Comparison of ENCODE assay signal across 1 cellular context in the genomic region with DNA sequence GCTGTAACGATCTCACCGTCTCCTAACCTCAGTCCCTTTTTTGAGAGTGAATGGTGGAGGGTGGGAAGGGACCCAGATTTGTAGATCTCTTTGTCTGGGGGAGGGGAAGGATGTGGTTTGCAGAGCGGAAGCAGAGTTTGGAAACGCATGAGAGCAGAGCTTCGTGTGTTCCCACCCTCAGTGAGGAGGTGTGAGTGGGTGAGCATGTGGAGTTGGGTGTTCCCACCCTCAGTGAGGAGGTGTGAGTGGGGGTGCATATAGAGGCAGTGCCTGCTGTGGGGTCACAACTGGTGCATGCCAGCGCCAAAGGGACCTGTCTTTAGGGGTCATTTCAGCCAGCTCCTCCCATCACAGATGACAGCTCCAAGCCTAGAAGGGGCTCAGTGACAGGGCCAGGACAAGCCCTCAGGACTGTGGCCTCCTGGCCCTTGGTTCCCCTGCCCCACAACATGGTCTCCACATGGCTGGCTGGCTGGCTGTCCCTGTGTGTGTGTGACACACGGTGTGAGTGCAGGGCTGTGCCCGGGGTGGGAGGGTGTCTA.
TF ChIP-seq lines count a peak whose summit lies in the region.

No MANE protein-coding gene starts in this region.

TF ChIP-seq in K562, 482 proteins besides CTCF, POLR2A, EP300 and RAD21 (continued from another document and continues in another):
- TF ChIP-seq, protein P1, sequence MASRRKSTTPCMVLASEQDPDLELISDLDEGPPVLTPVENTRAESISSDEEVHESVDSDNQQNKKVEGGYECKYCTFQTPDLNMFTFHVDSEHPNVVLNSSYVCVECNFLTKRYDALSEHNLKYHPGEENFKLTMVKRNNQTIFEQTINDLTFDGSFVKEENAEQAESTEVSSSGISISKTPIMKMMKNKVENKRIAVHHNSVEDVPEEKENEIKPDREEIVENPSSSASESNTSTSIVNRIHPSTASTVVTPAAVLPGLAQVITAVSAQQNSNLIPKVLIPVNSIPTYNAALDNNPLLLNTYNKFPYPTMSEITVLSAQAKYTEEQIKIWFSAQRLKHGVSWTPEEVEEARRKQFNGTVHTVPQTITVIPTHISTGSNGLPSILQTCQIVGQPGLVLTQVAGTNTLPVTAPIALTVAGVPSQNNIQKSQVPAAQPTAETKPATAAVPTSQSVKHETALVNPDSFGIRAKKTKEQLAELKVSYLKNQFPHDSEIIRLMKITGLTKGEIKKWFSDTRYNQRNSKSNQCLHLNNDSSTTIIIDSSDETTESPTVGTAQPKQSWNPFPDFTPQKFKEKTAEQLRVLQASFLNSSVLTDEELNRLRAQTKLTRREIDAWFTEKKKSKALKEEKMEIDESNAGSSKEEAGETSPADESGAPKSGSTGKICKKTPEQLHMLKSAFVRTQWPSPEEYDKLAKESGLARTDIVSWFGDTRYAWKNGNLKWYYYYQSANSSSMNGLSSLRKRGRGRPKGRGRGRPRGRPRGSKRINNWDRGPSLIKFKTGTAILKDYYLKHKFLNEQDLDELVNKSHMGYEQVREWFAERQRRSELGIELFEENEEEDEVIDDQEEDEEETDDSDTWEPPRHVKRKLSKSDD (conservative IDR thresholded peaks at IDR 0.05; ENCODE audit: low read length) = no peak
- TF ChIP-seq, protein P2, sequence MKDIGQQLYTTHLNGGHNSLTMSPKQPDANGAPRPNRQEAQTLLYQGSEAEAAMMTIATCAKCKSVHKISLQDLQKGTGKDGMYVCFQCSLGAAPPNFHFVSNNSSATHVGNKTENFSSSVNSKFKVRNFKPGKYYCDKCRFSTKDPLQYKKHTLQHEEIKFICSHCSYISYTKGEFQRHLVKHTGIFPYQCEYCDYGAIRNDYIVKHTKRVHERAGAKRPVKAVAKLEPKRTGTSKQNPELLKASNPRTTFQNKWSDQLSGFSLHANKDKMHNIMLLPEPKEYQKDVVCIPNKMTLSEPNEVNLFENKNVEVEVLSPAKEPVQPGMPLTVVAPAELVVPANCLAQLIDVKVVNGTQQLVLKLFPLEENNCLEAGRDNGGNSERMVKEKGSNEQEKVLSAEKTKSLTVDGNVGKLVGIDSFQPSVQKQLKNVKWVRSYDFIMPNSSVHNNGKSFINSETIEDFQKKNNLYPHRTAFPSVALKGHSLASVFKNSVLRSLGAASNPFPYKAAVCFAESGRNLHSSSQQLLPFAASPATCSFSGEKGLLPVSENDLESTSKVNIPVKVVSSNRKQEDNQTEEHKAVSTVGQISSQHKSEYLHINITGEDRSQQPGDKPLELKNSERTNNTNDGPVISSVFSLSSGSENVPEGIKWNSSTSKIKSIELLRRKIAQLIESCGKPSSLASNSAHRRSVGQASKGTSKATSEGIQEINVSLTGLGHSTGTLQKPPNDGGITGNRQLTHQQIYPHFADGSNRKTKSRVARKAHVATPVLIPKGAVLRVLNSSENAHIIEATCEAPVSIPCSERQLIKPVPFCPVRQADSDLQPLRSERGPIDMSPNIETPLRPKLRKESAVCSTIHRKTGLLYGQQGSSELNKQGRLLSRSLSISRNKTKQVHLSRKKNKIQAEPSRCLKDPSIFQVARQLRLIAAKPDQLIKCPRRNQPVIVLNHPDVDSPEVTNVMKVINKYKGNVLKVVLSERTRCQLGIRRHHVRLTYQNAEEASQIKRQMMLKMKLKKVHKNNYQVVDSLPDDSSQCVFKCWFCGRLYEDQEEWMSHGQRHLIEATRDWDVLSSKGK (CRISPR knock-in tag; IDR thresholded peaks at IDR 0.05) = no peak
- TF ChIP-seq RBM25 (IDR thresholded peaks at IDR 0.05; ENCODE audit: low read depth, low read length, severe bottlenecking) (no peak), ILF3 (IDR thresholded peaks at IDR 0.05; ENCODE audit: borderline replicate concordance) (no peak), ZNF311 (CRISPR knock-in tag; IDR thresholded peaks at IDR 0.05) (0 out of 2 replicates have a peak, but pooled peaks have one; percentile 44), ZNF764 (CRISPR knock-in tag; IDR thresholded peaks at IDR 0.05; ENCODE audit: low read depth) (no peak), KAT2B (IDR thresholded peaks at IDR 0.05; ENCODE audit: low read depth, low read length) (no peak), NR3C1 (CRISPR knock-in tag; IDR thresholded peaks at IDR 0.05) (no peak), NCOA2 (IDR thresholded peaks at IDR 0.05; ENCODE audit: partially characterized antibody in 2 of 2) (no peak), ZNF77 (CRISPR knock-in tag; IDR thresholded peaks at IDR 0.05) (no peak), SETDB1 (IDR thresholded peaks at IDR 0.05; ENCODE audit: low read length) (no peak), ZEB2 (IDR thresholded peaks at IDR 0.05) (no peak), NFE2L1 (tag; IDR thresholded peaks at IDR 0.05; ENCODE audit: borderline replicate concordance, low read depth) (no peak), CREB1 (IDR thresholded peaks at IDR 0.05) (no peak), CREB1 (CRISPR knock-in tag; IDR thresholded peaks at IDR 0.05) (no peak), TSC22D4 (tag; IDR thresholded peaks at IDR 0.05) (no peak), TARDBP (IDR thresholded peaks at IDR 0.05) (no peak), ZNF24 (IDR thresholded peaks at IDR 0.05) (no peak), HDAC6 (IDR thresholded peaks at IDR 0.05; ENCODE audit: low read depth, low read length) (no peak), ELF4 (CRISPR knock-in tag; IDR thresholded peaks at IDR 0.05) (peak; percentile 63; the same call in 1 of the 2 replicates), JUND (IDR thresholded peaks at IDR 0.05; ENCODE audit: borderline replicate concordance, low read depth, low read length) (0 out of 2 replicates have a peak, but pooled peaks have one; percentile 4), JUND (tag; IDR thresholded peaks at IDR 0.05; ENCODE audit: borderline replicate concordance, low read depth, low read length) (peak; percentile 14; the same call in 1 of the 3 replicates), ZNF384 (IDR thresholded peaks at IDR 0.05; ENCODE audit: low read depth, low read length) (no peak), ZNF589 (CRISPR knock-in tag; IDR thresholded peaks at IDR 0.05; ENCODE audit: low read depth) (0 out of 2 replicates have a peak, but pooled peaks have one; percentile 44), HMG20B (CRISPR knock-in tag; IDR thresholded peaks at IDR 0.05) (no peak), THRAP3 (IDR thresholded peaks at IDR 0.05; ENCODE audit: borderline replicate concordance) (no peak)
- TF ChIP-seq, protein P3, sequence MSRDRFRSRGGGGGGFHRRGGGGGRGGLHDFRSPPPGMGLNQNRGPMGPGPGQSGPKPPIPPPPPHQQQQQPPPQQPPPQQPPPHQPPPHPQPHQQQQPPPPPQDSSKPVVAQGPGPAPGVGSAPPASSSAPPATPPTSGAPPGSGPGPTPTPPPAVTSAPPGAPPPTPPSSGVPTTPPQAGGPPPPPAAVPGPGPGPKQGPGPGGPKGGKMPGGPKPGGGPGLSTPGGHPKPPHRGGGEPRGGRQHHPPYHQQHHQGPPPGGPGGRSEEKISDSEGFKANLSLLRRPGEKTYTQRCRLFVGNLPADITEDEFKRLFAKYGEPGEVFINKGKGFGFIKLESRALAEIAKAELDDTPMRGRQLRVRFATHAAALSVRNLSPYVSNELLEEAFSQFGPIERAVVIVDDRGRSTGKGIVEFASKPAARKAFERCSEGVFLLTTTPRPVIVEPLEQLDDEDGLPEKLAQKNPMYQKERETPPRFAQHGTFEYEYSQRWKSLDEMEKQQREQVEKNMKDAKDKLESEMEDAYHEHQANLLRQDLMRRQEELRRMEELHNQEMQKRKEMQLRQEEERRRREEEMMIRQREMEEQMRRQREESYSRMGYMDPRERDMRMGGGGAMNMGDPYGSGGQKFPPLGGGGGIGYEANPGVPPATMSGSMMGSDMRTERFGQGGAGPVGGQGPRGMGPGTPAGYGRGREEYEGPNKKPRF (IDR thresholded peaks at IDR 0.05; ENCODE audit: low read depth, low read length) = no peak
- TF ChIP-seq, protein P4, sequence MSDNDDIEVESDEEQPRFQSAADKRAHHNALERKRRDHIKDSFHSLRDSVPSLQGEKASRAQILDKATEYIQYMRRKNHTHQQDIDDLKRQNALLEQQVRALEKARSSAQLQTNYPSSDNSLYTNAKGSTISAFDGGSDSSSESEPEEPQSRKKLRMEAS (CRISPR knock-in tag; IDR thresholded peaks at IDR 0.05) = peak; percentile 52
- TF ChIP-seq, protein P5, sequence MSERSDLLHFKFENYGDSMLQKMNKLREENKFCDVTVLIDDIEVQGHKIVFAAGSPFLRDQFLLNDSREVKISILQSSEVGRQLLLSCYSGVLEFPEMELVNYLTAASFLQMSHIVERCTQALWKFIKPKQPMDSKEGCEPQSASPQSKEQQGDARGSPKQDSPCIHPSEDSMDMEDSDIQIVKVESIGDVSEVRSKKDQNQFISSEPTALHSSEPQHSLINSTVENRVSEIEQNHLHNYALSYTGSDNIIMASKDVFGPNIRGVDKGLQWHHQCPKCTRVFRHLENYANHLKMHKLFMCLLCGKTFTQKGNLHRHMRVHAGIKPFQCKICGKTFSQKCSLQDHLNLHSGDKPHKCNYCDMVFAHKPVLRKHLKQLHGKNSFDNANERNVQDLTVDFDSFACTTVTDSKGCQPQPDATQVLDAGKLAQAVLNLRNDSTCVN (CRISPR knock-in tag; IDR thresholded peaks at IDR 0.05) = no peak; the same call in 1 of the 2 replicates
- TF ChIP-seq, protein P6, sequence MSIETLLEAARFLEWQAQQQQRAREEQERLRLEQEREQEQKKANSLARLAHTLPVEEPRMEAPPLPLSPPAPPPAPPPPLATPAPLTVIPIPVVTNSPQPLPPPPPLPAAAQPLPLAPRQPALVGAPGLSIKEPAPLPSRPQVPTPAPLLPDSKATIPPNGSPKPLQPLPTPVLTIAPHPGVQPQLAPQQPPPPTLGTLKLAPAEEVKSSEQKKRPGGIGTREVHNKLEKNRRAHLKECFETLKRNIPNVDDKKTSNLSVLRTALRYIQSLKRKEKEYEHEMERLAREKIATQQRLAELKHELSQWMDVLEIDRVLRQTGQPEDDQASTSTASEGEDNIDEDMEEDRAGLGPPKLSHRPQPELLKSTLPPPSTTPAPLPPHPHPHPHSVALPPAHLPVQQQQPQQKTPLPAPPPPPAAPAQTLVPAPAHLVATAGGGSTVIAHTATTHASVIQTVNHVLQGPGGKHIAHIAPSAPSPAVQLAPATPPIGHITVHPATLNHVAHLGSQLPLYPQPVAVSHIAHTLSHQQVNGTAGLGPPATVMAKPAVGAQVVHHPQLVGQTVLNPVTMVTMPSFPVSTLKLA (conservative IDR thresholded peaks at IDR 0.05) = no peak
- TF ChIP-seq, protein P7, sequence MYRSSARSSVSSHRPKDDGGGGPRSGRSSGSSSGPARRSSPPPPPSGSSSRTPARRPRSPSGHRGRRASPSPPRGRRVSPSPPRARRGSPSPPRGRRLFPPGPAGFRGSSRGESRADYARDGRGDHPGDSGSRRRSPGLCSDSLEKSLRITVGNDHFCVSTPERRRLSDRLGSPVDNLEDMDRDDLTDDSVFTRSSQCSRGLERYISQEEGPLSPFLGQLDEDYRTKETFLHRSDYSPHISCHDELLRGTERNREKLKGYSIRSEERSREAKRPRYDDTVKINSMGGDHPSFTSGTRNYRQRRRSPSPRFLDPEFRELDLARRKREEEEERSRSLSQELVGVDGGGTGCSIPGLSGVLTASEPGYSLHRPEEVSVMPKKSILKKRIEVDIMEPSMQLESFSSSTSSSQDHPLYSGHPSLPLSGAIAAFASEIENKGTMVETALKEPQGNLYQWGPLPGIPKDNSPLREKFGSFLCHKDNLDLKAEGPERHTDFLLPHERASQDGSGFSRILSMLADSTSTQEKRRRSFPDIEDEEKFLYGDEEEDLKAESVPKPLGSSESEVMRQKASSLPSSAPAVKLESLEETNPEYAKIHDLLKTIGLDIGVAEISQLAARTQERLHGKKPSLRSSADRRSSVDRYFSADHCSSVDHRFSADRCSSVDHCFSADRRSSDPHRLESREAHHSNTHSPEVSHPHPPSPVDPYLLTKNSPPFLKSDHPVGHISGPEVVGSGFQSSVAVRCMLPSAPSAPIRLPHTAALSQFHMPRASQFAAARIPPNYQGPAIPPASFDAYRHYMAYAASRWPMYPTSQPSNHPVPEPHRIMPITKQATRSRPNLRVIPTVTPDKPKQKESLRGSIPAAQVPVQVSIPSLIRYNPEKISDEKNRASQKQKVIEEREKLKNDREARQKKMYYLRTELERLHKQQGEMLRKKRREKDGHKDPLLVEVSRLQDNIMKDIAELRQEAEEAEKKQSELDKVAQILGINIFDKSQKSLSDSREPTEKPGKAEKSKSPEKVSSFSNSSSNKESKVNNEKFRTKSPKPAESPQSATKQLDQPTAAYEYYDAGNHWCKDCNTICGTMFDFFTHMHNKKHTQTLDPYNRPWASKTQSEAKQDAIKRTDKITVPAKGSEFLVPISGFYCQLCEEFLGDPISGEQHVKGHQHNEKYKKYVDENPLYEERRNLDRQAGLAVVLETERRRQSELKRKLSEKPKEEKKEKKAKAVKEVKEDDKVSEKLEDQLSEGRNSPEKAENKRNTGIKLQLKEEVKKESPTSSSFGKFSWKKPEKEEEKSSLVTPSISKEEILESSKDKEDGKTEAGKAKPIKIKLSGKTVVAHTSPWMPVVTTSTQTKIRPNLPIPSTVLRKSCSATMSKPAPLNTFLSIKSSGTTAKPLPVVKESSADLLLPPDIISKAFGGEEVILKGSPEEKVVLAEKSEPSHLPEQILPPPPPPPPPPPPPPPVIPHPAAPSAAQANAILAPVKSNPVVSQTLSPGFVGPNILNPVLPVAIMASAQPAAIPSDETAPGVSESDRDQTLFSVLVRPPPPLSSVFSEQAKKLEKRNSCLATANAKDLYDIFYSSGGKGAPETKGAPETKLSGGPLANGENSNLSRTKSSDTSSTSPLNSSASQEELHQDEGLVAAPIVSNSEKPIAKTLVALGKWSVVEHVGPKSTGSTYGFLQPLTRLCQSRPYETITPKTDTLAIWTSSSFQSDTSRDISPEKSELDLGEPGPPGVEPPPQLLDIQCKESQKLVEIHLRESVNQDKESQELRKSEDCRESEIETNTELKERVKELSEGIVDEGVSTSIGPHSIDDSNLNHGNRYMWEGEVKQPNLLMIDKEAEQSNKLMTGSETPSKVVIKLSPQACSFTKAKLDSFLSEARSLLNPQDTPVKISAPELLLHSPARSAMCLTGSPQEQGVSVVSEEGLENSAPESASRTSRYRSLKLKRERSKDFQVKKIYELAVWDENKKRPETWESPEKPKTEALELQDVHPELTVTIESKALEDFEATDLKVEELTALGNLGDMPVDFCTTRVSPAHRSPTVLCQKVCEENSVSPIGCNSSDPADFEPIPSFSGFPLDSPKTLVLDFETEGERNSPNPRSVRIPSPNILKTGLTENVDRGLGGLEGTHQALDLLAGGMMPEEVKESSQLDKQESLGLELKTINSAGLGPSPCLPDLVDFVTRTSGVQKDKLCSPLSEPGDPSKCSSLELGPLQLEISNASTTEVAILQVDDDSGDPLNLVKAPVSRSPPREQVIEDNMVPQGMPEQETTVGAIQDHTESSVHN (IDR thresholded peaks at IDR 0.05; ENCODE audit: borderline replicate concordance in 1 of 2, low read depth in 1 of 2) = no peak
- TF ChIP-seq, protein P8, sequence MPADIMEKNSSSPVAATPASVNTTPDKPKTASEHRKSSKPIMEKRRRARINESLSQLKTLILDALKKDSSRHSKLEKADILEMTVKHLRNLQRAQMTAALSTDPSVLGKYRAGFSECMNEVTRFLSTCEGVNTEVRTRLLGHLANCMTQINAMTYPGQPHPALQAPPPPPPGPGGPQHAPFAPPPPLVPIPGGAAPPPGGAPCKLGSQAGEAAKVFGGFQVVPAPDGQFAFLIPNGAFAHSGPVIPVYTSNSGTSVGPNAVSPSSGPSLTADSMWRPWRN (IDR thresholded peaks at IDR 0.05; ENCODE audit: low read depth) = 0 out of 2 replicates have a peak, but pooled peaks have one; percentile 26
- TF ChIP-seq, protein P9, sequence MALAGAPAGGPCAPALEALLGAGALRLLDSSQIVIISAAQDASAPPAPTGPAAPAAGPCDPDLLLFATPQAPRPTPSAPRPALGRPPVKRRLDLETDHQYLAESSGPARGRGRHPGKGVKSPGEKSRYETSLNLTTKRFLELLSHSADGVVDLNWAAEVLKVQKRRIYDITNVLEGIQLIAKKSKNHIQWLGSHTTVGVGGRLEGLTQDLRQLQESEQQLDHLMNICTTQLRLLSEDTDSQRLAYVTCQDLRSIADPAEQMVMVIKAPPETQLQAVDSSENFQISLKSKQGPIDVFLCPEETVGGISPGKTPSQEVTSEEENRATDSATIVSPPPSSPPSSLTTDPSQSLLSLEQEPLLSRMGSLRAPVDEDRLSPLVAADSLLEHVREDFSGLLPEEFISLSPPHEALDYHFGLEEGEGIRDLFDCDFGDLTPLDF (CRISPR knock-in tag; IDR thresholded peaks at IDR 0.05) = no peak
